In genomic region chrX:149830192-149830873, GRCh38 we compare ENCODE assay signal across 8 cellular contexts. TPM values are rescaled to one million over a fixed set of nuclear protein-coding genes. Genes with fewer than 3 reads are reported as not detected.
A peak's percentile ranks its signal among the peaks of the same experiment; 100 is the strongest.
DNase-seq lines count a peak whose midpoint lies in the region; ATAC-seq, FAIRE-seq and TF ChIP-seq lines count a peak whose summit lies in the region.

No MANE protein-coding gene starts in this region.

- H3K4me3 ChIP-seq in AG04449 (ENCODE audit: low read depth, low read length) (peak overlapping the region; percentile 55), MG63 (peak overlapping the region; percentile 21), bronchial epithelial cell (ENCODE audit: low read depth, low read length) (peak overlapping the region; percentile 1)

- CTCF ChIA-PET in AG04449 (lab: Yijun Ruan, JAX) = no interaction called here

- no peaks in the 10 kb centered on the region for H3K27me3 ChIP-seq in MG63
- no peaks in the 10 kb centered on the region for H3K27me3 ChIP-seq in bronchial epithelial cell (ENCODE audit: control insufficient read depth, insufficient read depth, low read length)

- no peaks in the 10 kb centered on the region for H3K36me3 ChIP-seq in MG63
- no peaks in the 10 kb centered on the region for H3K36me3 ChIP-seq in bronchial epithelial cell (ENCODE audit: control insufficient read depth, insufficient read depth, low read length)

- POLR2A ChIA-PET in AG04449 (lab: Yijun Ruan, JAX) = no interaction called here

- DNase-seq in AG04449 (ENCODE audit: low read depth, low spot score) = no peak
- DNase-seq in MG63 = peak; percentile 3
- DNase-seq in bronchial epithelial cell (ENCODE audit: low read depth) = peak; percentile 12
- peak; percentile 16 for DNase-seq in myocyte (ENCODE audit: low read depth)
- no peak for DNase-seq in NOMO-1 treated with dmso at 0.1 percent for 144 hours (lab: John Stamatoyannopoulos, UW; ENCODE audit: unreplicated experiment)
- DNase-seq in DMS153 treated with DMSO at 0.1 percent for 48 hours (lab: John Stamatoyannopoulos, UW; ENCODE audit: unreplicated experiment) = no peak

- ATAC-seq in GM19372 (IDR thresholded peaks at IDR 0.05; ENCODE audit: low read depth, unreplicated experiment) = peak; percentile 59
- ATAC-seq in HG02938 (IDR thresholded peaks at IDR 0.05; ENCODE audit: unreplicated experiment) = no peak

- FAIRE-seq in bronchial epithelial cell (lab: Jason Lieb, UNC) = no peak

- no peak for TF ChIP-seq CTCF in AG04449 (IDR thresholded peaks at IDR 0.05; ENCODE audit: insufficient read depth, low read length, missing control alignments)
- TF ChIP-seq CTCF in bronchial epithelial cell (IDR thresholded peaks at IDR 0.05; ENCODE audit: insufficient read depth, low read length, severe bottlenecking) = no peak

- H3K9me3 ChIP-seq in MG63 = no peaks in the 10 kb centered on the region

RNA-seq across cellular contexts. Expression of gene MAGEA9, which starts 48.6 kb away (rescaled TPM):
- total RNA-seq in MG63 (2014; rRNA removed; shearing (Covaris generic); ENCODE audit: low replicate concordance) = not detected in 2 replicates
- not detected in 2 replicates for total RNA-seq in bronchial epithelial cell
- not detected in 2 replicates for total RNA-seq in myocyte
- polyA plus RNA-seq in myocyte (2012) = not detected

RNA-seq across cellular contexts. Expression of gene MAGEA8, which starts 50.6 kb away (rescaled TPM):
- not detected in 2 replicates for total RNA-seq in MG63 (2014; rRNA removed; shearing (Covaris generic); ENCODE audit: low replicate concordance)
- total RNA-seq in bronchial epithelial cell (not detected in 2 replicates), myocyte (not detected in 2 replicates)
- not detected for polyA plus RNA-seq in myocyte (2012)

RNA-seq across cellular contexts. Expression of gene HSFX1, which starts 56.5 kb away (rescaled TPM):
- total RNA-seq in MG63 (2014; rRNA removed; shearing (Covaris generic); ENCODE audit: low replicate concordance) = not detected in 2 replicates
- 0.53 and 0.77 TPM in 2 replicates for total RNA-seq in bronchial epithelial cell
- 0.99 and 1.3 TPM in 2 replicates for total RNA-seq in myocyte
- 1.1 TPM for polyA plus RNA-seq in myocyte (2012)

Comparison
In these comparisons a context has a peak if more than half of its experiments do, and no peak if none do; other contexts are left out.
1. DNase-seq: peak in MG63 (single experiment), bronchial epithelial cell (single experiment) and myocyte (single experiment); none in AG04449 (single experiment), NOMO-1 treated with dmso at 0.1 percent for 144 hours (single experiment) and DMS153 treated with DMSO at 0.1 percent for 48 hours (single experiment).
2. H3K4me3 ChIP-seq: peak in every context shown above with its lines; median percentile 55 in AG04449; 21 in MG63; 1 in bronchial epithelial cell.